Comparison of ENCODE assay signal across 24 cellular contexts in genomic region chr6:169998457-169998856, GRCh38.
"Had no signal": no experiment of that assay in that cellular context is flagged by ENCODE, and none has a peak within 500 bp of the region (broad histone marks: within the 10 kb centered on the region; RNA-seq: fewer than 3 reads in every experiment).

No MANE protein-coding gene starts in this region.

- H3K9me3 ChIP-seq: gastrocnemius medialis had no signal

- H3K4me3 Mint-ChIP-seq: activated naive CD4-positive, alpha-beta T cell treated with anti-CD3 and anti-CD28 coated beads, Interleukin-2, amount 50 U/mL, for 24 hours; activated naive CD8-positive, alpha-beta T cell treated with anti-CD3 and anti-CD28 coated beads, Interleukin-2, amount 50 U/mL, for 24 hours; central memory CD8-positive, alpha-beta T cell; naive thymus-derived CD8-positive, alpha-beta T cell; neural crest cell; stimulated activated memory B cell treated with anti-CD40 and anti-IgM and Interleukin-4, amounts not matched to agents 10 μg/mL and 1 μg/mL and 100 μg/mL, for 72 hours; stimulated activated naive CD8-positive, alpha-beta T cell treated with anti-CD3 and anti-CD28 coated beads, Interleukin-15, amount 100 ng/mL, for 72 hours; WTC11 had no signal

- H3K27me3 ChIP-seq: breast epithelium, gastrocnemius medialis had no signal

- H3K9me3 Mint-ChIP-seq: activated naive CD4-positive, alpha-beta T cell treated with anti-CD3 and anti-CD28 coated beads, Interleukin-2, amount 50 U/mL, for 24 hours; central memory CD8-positive, alpha-beta T cell had no signal

- H3K4me1 Mint-ChIP-seq: activated naive CD4-positive, alpha-beta T cell treated with anti-CD3 and anti-CD28 coated beads, Interleukin-2, amount 50 U/mL, for 24 hours; central memory CD8-positive, alpha-beta T cell; stimulated activated memory B cell treated with anti-CD40 and anti-IgM and Interleukin-4, amounts not matched to agents 10 μg/mL and 1 μg/mL and 100 μg/mL, for 72 hours had no signal

- ATAC-seq: activated naive CD8-positive, alpha-beta T cell treated with anti-CD3 and anti-CD28 coated beads, Interleukin-2, amount 50 U/mL, for 24 hours; gastrocnemius medialis; left colon; naive thymus-derived CD8-positive, alpha-beta T cell; sciatic nerve; stimulated activated memory B cell treated with anti-CD40 and anti-IgM and Interleukin-4, amounts not matched to agents 10 μg/mL and 1 μg/mL and 100 μg/mL, for 72 hours; stimulated activated naive CD8-positive, alpha-beta T cell treated with anti-CD3 and anti-CD28 coated beads, Interleukin-15, amount 100 ng/mL, for 72 hours; WTC11 had no signal

- H3K36me3 ChIP-seq: breast epithelium, gastrocnemius medialis, tibial artery had no signal

- H3K27ac ChIP-seq: breast epithelium, gastrocnemius medialis, tibial artery had no signal

- H3K4me3 ChIP-seq: breast epithelium, gastrocnemius medialis, tibial artery had no signal

- H3K27ac Mint-ChIP-seq: activated naive CD4-positive, alpha-beta T cell treated with anti-CD3 and anti-CD28 coated beads, Interleukin-2, amount 50 U/mL, for 24 hours; activated naive CD8-positive, alpha-beta T cell treated with anti-CD3 and anti-CD28 coated beads, Interleukin-2, amount 50 U/mL, for 24 hours; activated T-helper 2 cell treated with anti-CD3 and anti-CD28 coated beads, Interferon-gamma antibody, Interleukin-2, Interleukin-4, amounts not matched to agents 10 μg/mL and 5 μg/mL and 100 μg/mL, durations not matched to agents 14 hours and 24 hours and 36 hours; progenitor cell of endocrine pancreas; stimulated activated memory B cell treated with anti-CD40 and anti-IgM and Interleukin-4, amounts not matched to agents 10 μg/mL and 1 μg/mL and 100 μg/mL, for 72 hours; WTC11 had no signal

- H3K27me3 Mint-ChIP-seq: activated naive CD4-positive, alpha-beta T cell treated with anti-CD3 and anti-CD28 coated beads, Interleukin-2, amount 50 U/mL, for 24 hours; activated naive CD8-positive, alpha-beta T cell treated with anti-CD3 and anti-CD28 coated beads, Interleukin-2, amount 50 U/mL, for 24 hours; central memory CD8-positive, alpha-beta T cell; progenitor cell of endocrine pancreas; stimulated activated memory B cell treated with anti-CD40 and anti-IgM and Interleukin-4, amounts not matched to agents 10 μg/mL and 1 μg/mL and 100 μg/mL, for 72 hours; stimulated activated naive CD8-positive, alpha-beta T cell treated with anti-CD3 and anti-CD28 coated beads, Interleukin-15, amount 100 ng/mL, for 72 hours had no signal

- DNase-seq: activated naive CD8-positive, alpha-beta T cell treated with anti-CD3 and anti-CD28 coated beads, Interleukin-2, amount 50 U/mL, for 24 hours; activated T-cell treated with anti-CD3 and anti-CD28 coated beads, Interleukin-2, amount 50 U/mL, for 48 hours; amygdala; dermis blood vessel endothelial cell; effector CD8-positive, alpha-beta T cell; erythroblast; gastrocnemius medialis; glutamatergic neuron; left colon; naive thymus-derived CD8-positive, alpha-beta T cell; small intestine; stimulated activated CD4-positive, alpha-beta T cell treated with anti-CD3 and anti-CD28 coated beads, Interleukin-4, amount 100 ng/mL, for 24 hours; stimulated activated naive CD8-positive, alpha-beta T cell treated with anti-CD3 and anti-CD28 coated beads, Interleukin-15, amount 100 ng/mL, for 72 hours; T-helper 2 cell; tibial artery had no signal

- H3K4me1 ChIP-seq: breast epithelium, gastrocnemius medialis, tibial artery had no signal
